1 cellular context compared by ENCODE assay signal in the genomic region with DNA sequence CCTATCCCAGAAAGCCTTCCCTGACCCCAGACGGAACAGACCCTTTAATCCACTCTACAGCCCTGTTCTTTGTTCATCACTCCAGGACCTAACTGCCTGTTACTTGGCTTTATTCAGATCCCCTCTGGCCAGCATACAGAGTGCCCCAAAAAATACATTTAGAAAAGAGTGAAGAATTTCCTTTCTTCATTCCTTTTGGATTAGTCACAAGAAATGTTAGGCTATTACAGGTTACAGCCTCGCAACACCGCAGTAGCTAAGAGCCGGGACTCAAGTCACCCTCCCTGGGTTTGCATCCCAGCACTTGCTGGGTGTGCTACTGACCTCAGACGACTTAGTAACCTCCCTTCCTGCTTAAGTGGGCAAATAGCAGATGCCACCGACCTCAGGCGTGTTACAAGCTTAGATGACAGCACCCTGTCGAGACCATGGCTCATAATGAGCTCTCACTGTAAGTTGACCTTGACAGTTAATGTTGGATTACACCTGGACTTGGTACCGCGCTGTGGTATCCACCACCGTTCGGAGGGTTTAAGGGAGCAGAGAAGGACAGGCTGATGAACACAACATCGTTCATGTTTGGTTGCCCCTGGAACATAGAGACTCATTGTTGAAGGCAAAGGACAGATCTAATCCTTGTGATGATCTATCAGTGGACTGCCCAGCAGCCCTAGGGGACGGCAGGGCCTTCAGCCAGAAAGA.
TF ChIP-seq lines count a peak whose summit lies in the region.

No MANE protein-coding gene starts in this region.

TF ChIP-seq in HepG2, 621 proteins besides CTCF, POLR2A, EP300 and RAD21 (continued from another document and continues in another):
- TF ChIP-seq, protein P1, sequence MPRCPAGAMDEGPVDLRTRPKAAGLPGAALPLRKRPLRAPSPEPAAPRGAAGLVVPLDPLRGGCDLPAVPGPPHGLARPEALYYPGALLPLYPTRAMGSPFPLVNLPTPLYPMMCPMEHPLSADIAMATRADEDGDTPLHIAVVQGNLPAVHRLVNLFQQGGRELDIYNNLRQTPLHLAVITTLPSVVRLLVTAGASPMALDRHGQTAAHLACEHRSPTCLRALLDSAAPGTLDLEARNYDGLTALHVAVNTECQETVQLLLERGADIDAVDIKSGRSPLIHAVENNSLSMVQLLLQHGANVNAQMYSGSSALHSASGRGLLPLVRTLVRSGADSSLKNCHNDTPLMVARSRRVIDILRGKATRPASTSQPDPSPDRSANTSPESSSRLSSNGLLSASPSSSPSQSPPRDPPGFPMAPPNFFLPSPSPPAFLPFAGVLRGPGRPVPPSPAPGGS (CRISPR knock-in tag; IDR thresholded peaks at IDR 0.05), result no peak
- TF ChIP-seq CREB1 (IDR thresholded peaks at IDR 0.05) (no peak), CREB1 (CRISPR knock-in tag; IDR thresholded peaks at IDR 0.05) (0 out of 2 replicates have a peak, but pooled peaks have one; percentile 47), ZNF335 (CRISPR knock-in tag; IDR thresholded peaks at IDR 0.05) (no peak), HMG20A (CRISPR knock-in tag; IDR thresholded peaks at IDR 0.05; ENCODE audit: borderline replicate concordance) (peak; percentile 50; the same call in 1 of the 2 replicates), ZBTB49 (CRISPR knock-in tag; IDR thresholded peaks at IDR 0.05; ENCODE audit: borderline replicate concordance) (no peak), ZNF180 (CRISPR knock-in tag; IDR thresholded peaks at IDR 0.05; ENCODE audit: borderline replicate concordance, low read depth) (no peak), EED (CRISPR knock-in tag; IDR thresholded peaks at IDR 0.05) (no peak), RARA (CRISPR knock-in tag; IDR thresholded peaks at IDR 0.05) (peak; percentile 94), ZNF792 (CRISPR knock-in tag; IDR thresholded peaks at IDR 0.05) (peak; percentile 26; the same call in 1 of the 2 replicates), RARG (CRISPR knock-in tag; IDR thresholded peaks at IDR 0.05; ENCODE audit: low read depth) (no peak), ZNF318 (CRISPR knock-in tag; IDR thresholded peaks at IDR 0.05) (no peak), ISL2 (CRISPR knock-in tag; IDR thresholded peaks at IDR 0.05) (peak; percentile 69; the same call in 1 of the 2 replicates), NFYC (CRISPR knock-in tag; IDR thresholded peaks at IDR 0.05) (no peak), THRA (CRISPR knock-in tag; IDR thresholded peaks at IDR 0.05; ENCODE audit: borderline replicate concordance) (peak; percentile 95; the same call in 1 of the 2 replicates), AGO1 (IDR thresholded peaks at IDR 0.05; ENCODE audit: low read depth, low read length, poor library complexity, severe bottlenecking) (no peak), GABPA (IDR thresholded peaks at IDR 0.05; ENCODE audit: low read depth, low read length) (no peak), GABPA (CRISPR knock-in tag; IDR thresholded peaks at IDR 0.05; ENCODE audit: low read depth) (peak; percentile 50), MIER3 (CRISPR knock-in tag; IDR thresholded peaks at IDR 0.05; ENCODE audit: borderline replicate concordance) (0 out of 2 replicates have a peak, but pooled peaks have one; percentile 18), CCAR2 (optimal IDR thresholded peaks at IDR 0.05; ENCODE audit: low read depth, low read length) (no peak), ZBTB7B (CRISPR knock-in tag; IDR thresholded peaks at IDR 0.05) (peak; percentile 68), ZNF839 (CRISPR knock-in tag; IDR thresholded peaks at IDR 0.05; ENCODE audit: borderline replicate concordance) (no peak), ZBTB20 (CRISPR knock-in tag; IDR thresholded peaks at IDR 0.05; ENCODE audit: borderline replicate concordance, low read depth) (no peak), ZNF552 (CRISPR knock-in tag; IDR thresholded peaks at IDR 0.05; ENCODE audit: borderline replicate concordance) (no peak), GATA4 (IDR thresholded peaks at IDR 0.05; ENCODE audit: borderline replicate concordance, low read depth) (0 out of 2 replicates have a peak, but pooled peaks have one; percentile 38), ZNF7 (CRISPR knock-in tag; IDR thresholded peaks at IDR 0.05) (no peak), PRDM15 (CRISPR knock-in tag; IDR thresholded peaks at IDR 0.05) (no peak), JUND (CRISPR knock-in tag; IDR thresholded peaks at IDR 0.05) (peak; percentile 89), ZFYVE20 (CRISPR knock-in tag; IDR thresholded peaks at IDR 0.05; ENCODE audit: borderline replicate concordance, low read depth) (no peak), TEAD3 (CRISPR knock-in tag; optimal IDR thresholded peaks at IDR 0.05; ENCODE audit: borderline replicate concordance) (peak; percentile 79), ZNF724P (CRISPR knock-in tag; IDR thresholded peaks at IDR 0.05; ENCODE audit: borderline replicate concordance) (no peak), ZNF782 (CRISPR knock-in tag; IDR thresholded peaks at IDR 0.05; ENCODE audit: borderline replicate concordance) (no peak), MIXL1 (CRISPR knock-in tag; IDR thresholded peaks at IDR 0.05) (peak; percentile 85; the same call in 1 of the 2 replicates), GMEB1 (CRISPR knock-in tag; IDR thresholded peaks at IDR 0.05; ENCODE audit: borderline replicate concordance) (peak; percentile 29; the same call in 1 of the 2 replicates), KLF11 (CRISPR knock-in tag; IDR thresholded peaks at IDR 0.05) (no peak), MED8 (CRISPR knock-in tag; IDR thresholded peaks at IDR 0.05; ENCODE audit: insufficient replicate concordance) (no peak)
